1 cellular context compared by ENCODE assay signal in genomic region chr20:3667434-3668037, GRCh38.
A peak's percentile ranks its signal among the peaks of the same experiment; 100 is the strongest.
TF ChIP-seq lines count a peak whose summit lies in the region.

No MANE protein-coding gene starts in this region.

TF ChIP-seq in K562, 482 proteins besides CTCF, POLR2A, EP300 and RAD21:
- TF ChIP-seq TRIM24 (IDR thresholded peaks at IDR 0.05) (peak in 1 of 2 experiments; percentile 34; a peak in 2 of 4 replicates), ZNF445 (CRISPR knock-in tag; IDR thresholded peaks at IDR 0.05; ENCODE audit: low read depth) (no peak), RBM25 (IDR thresholded peaks at IDR 0.05; ENCODE audit: low read depth, low read length, severe bottlenecking) (peak; percentile 30)
